8 cellular contexts compared by ENCODE assay signal in the genomic region with DNA sequence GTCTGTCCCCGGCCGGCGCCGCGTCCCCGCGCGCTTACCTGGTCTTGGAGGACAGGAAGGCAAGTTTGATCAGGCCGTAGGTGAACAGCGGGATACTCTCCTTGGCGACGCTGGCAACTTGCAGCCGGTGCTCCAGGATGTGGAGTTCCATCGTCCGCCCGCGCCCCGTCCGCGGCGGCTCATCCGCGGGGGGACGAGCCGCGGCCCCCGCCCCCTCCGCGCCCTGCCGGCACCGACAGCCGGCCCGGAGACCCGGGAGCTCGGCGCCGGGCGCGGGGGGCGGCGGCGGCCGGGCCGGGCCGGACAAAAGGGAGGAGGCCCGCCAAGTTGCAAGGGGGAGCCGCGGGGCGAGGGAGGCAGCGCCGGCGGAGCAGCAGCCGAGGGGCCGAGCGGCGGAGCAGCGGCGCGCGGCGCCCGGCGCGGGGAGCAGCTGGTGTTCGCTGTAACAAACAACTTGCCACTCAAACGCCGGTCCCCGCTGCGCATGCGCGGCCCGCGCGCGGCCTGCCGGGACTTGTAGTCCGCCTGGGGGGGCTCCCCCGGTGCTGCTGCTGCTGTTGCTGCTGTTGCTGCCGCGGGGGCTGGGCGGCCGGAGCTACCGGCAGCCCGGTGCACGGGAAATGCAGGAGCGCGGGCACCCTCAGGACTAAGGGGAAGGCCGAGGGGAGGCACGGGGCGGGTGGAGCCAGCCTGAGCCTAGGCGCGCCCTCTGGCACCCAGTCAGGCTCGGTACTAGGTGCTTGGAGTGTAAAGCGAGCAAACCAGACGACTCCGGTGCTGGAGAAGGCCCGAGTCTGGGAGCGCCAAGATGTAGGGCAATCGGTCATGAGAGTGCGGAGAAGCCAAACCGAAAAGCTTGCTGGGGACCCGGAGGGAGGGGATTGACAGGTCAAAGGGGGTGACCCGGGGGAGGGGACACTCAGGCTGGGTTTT.
DNase-seq lines count a peak whose midpoint lies in the region; ATAC-seq and TF ChIP-seq lines count a peak whose summit lies in the region.
"Not testable (repeated sequence)": the region's sequence is repeated elsewhere in the genome, so short reads cannot be mapped to it uniquely, and the experiment has no call there.

No MANE protein-coding gene starts in this region.

- H3K36me3 Mint-ChIP-seq in Calu3 (ENCODE audit: insufficient read depth, unreplicated experiment); MCF 10A (ENCODE audit: insufficient read depth, unreplicated experiment): not testable (repeated sequence)

- not testable (repeated sequence) for H3K4me1 Mint-ChIP-seq in Calu3 (ENCODE audit: low read depth, unreplicated experiment); MCF 10A (ENCODE audit: insufficient read depth, unreplicated experiment)

- ATAC-seq in GM21360 (IDR thresholded peaks at IDR 0.05; ENCODE audit: unreplicated experiment), result peak; percentile 83
- peak; percentile 95 for ATAC-seq in HG02885 (IDR thresholded peaks at IDR 0.05; ENCODE audit: poor library complexity, unreplicated experiment)
- peak; percentile 91 for ATAC-seq in HG03571 (IDR thresholded peaks at IDR 0.05; ENCODE audit: unreplicated experiment)
- peak; percentile 93 for ATAC-seq in mucosa of descending colon

- not testable (repeated sequence) for TF ChIP-seq CTCF in Calu3 (IDR thresholded peaks at IDR 0.05; ENCODE audit: unreplicated experiment); MCF 10A (IDR thresholded peaks at IDR 0.05; ENCODE audit: unreplicated experiment); mucosa of descending colon (IDR thresholded peaks at IDR 0.05)

- not testable (repeated sequence) for H3K27ac Mint-ChIP-seq in Calu3 (ENCODE audit: unreplicated experiment); MCF 10A (ENCODE audit: low read depth, unreplicated experiment)

- H3K4me3 Mint-ChIP-seq in Calu3 (ENCODE audit: low read depth, unreplicated experiment) (peak overlapping the region; percentile 62), MCF 10A (ENCODE audit: unreplicated experiment) (peak overlapping the region; percentile 62)

- DNase-seq in Calu3, result peak; percentile 50
- DNase-seq in activated CD8-positive, alpha-beta memory T cell treated with anti-CD3 and anti-CD28 coated beads for 24 hours, result peak; percentile 73
- not testable (repeated sequence) for DNase-seq in MCF 10A (ENCODE audit: unreplicated experiment)
- DNase-seq in mucosa of descending colon, result peak in 2 of 3 donors; percentile 60 to 66
- peak; percentile 45 to 46 for DNase-seq in stimulated activated CD8-positive, alpha-beta memory T cell treated with anti-CD3 and anti-CD28 coated beads, Interleukin-15, amount 100 ng/mL, for 48 hours (ENCODE audit: low read depth in 2 of 2)

- not testable (repeated sequence) for H3K9me3 Mint-ChIP-seq in Calu3 (ENCODE audit: low read depth, unreplicated experiment); MCF 10A (ENCODE audit: unreplicated experiment)

- POLR2A ChIA-PET in MCF 10A (lab: Yijun Ruan, JAX), result not testable (repeated sequence)

- H3K9me3 ChIP-seq in mucosa of descending colon, result not testable (repeated sequence)

- H3K4me1 ChIP-seq in mucosa of descending colon (ENCODE audit: low read depth), result not testable (repeated sequence)

- not testable (repeated sequence) for H3K36me3 ChIP-seq in mucosa of descending colon (ENCODE audit: low read depth)

- intact Hi-C loops in Calu3 (cut with micrococcal nuclease; ENCODE audit: unreplicated experiment); MCF 10A (cut with micrococcal nuclease); mucosa of descending colon (cut with DNase I, micrococcal nuclease): not testable (repeated sequence)

- BruUV-seq in Calu3 (replicated peaks; lab: Mats Ljungman, UMichigan); MCF 10A (replicated peaks; lab: Mats Ljungman, UMichigan): not testable (repeated sequence)

- not testable (repeated sequence) for H3K4me3 ChIP-seq in mucosa of descending colon

- H3K27me3 Mint-ChIP-seq in Calu3 (ENCODE audit: unreplicated experiment); MCF 10A (ENCODE audit: insufficient read depth, unreplicated experiment): not testable (repeated sequence)

- CTCF ChIA-PET in Calu3 (lab: Charles Lee); MCF 10A (lab: Yijun Ruan, JAX): not testable (repeated sequence)
